8 cellular contexts compared by ENCODE assay signal in the genomic region with DNA sequence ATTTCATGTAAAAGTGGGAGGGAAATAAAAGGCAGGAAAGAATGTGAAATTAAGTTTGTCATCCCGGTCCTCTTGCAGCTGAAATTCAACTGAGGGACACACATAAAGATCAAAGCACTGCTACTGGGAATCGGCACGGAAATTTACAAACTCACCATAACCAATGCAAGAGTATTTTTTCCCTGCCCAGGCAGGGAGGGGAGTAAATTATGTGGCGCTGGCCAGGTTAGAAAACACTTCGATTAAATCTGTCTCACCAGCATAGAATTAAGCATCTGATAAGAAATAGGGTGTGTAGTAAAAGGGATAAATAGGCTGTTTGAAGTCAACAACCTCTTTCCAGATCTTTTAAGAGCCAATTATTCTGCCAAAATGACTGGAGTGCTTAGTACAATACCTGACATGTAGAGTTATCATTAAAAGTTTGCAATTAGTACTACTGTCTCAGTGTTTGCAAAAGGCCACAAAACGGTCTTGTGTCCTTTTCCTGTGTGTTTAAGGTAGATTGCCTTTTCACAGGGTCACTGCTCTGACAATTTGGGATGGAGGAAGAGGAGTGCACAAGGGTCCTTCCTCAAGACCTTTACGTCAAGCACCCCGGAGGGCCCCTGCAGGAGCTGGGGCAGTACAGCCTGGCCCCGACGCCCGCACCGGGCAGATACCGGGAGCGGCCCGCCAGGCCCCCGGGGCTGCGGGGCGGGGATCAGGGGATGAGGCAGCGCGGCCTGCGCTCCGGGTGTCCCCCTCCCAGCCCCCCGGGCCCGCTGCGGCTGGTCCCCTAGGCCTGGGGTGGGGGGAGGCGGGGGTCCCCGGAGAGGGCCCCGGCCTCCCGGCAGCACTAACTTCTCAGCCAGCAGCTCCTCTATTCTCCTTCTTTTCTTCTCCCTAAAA. TPM values are rescaled to one million over a fixed set of nuclear protein-coding genes. Genes with fewer than 3 reads are reported as not detected.
A peak's percentile ranks its signal among the peaks of the same experiment; 100 is the strongest.
DNase-seq lines count a peak whose midpoint lies in the region; ATAC-seq and TF ChIP-seq lines count a peak whose summit lies in the region.

No MANE protein-coding gene starts in this region.

- H3K4me3 ChIP-seq in GM12864 (ENCODE audit: low read depth, low read length) (peak overlapping the region; percentile 94), fibroblast of villous mesenchyme (ENCODE audit: low read depth, low read length) (peak overlapping the region; percentile 84), osteoblast (ENCODE audit: insufficient read depth, low read length) (peak overlapping the region; percentile 88)

- peak overlapping the region; percentile 99 for H3K4me2 ChIP-seq in osteoblast (ENCODE audit: insufficient read depth, low read length)

- peaks cover 7% of the 10 kb centered on the region for H3K36me3 ChIP-seq in osteoblast (ENCODE audit: insufficient read depth, low read length)

- intact Hi-C loops in activated B cell treated with CpG ODN at 0.5 μM for 24 hours (cut with micrococcal nuclease), result loop anchor here (1.0 to 10.0 kb wide), 5 partner anchors 10 to 2005 kb away; partner anchors contain the start of gene TMF1

- DNase-seq in GM12864 (ENCODE audit: low read depth), result no peak
- peak; percentile 40 for DNase-seq in activated B cell treated with CpG ODN at 0.5 μM for 24 hours
- DNase-seq in fibroblast of villous mesenchyme (ENCODE audit: low read depth), result peak; percentile 21
- peak; percentile 62 for DNase-seq in osteoblast (ENCODE audit: insufficient read length, low spot score, missing footprints)
- DNase-seq in DMS114 treated with DMSO at 0.1 percent for 48 hours (lab: John Stamatoyannopoulos, UW; ENCODE audit: unreplicated experiment), result no peak
- no peak for DNase-seq in NCI-H774 (lab: John Stamatoyannopoulos, UW)

- CTCF ChIA-PET in activated B cell treated with CpG ODN at 0.5 μM for 24 hours (lab: Charles Lee), result interaction anchor here (0.9 kb wide), 1 partner anchor 12 kb away, joined by 3 read pairs; no protein-coding TSS in a partner anchor

- no peaks in the 10 kb centered on the region for H3K27me3 ChIP-seq in osteoblast (ENCODE audit: insufficient read depth, low read length)

- peak overlapping the region; percentile 65 for H3K27ac Mint-ChIP-seq in activated B cell treated with CpG ODN at 0.5 μM for 24 hours

- peak; percentile 13 for ATAC-seq in HG02943 (IDR thresholded peaks at IDR 0.05; ENCODE audit: low read depth, unreplicated experiment)
- ATAC-seq in activated B cell treated with CpG ODN at 0.5 μM for 24 hours (ENCODE audit: low read depth), result no peak
- ATAC-seq in HG03460 (IDR thresholded peaks at IDR 0.05; ENCODE audit: unreplicated experiment), result no peak

- H4K20me1 ChIP-seq in osteoblast (ENCODE audit: insufficient read depth, low read length), result peaks cover 3% of the 10 kb centered on the region

- H3K4me3 Mint-ChIP-seq in activated B cell treated with CpG ODN at 0.5 μM for 24 hours, result peak overlapping the region; percentile 83

- peaks cover 20% of the 10 kb centered on the region for H3K36me3 Mint-ChIP-seq in activated B cell treated with CpG ODN at 0.5 μM for 24 hours (ENCODE audit: low read depth)

- TF ChIP-seq CTCF in GM12864 (IDR thresholded peaks at IDR 0.05; ENCODE audit: low read depth, low read length, missing control alignments), result no peak
- no peak for TF ChIP-seq CTCF in activated B cell treated with CpG ODN at 0.5 μM for 24 hours (IDR thresholded peaks at IDR 0.05)
- no peak for TF ChIP-seq CTCF in fibroblast of villous mesenchyme (IDR thresholded peaks at IDR 0.05; ENCODE audit: insufficient read depth, low read depth, low read length)
- TF ChIP-seq CTCF in osteoblast (IDR thresholded peaks at IDR 0.05; ENCODE audit: extremely low read depth, low read depth, low read length), result no peak

- H3K79me2 ChIP-seq in osteoblast (ENCODE audit: insufficient read depth, low read length), result peaks cover 49% of the 10 kb centered on the region

- peak overlapping the region; percentile 56 for H3K27ac ChIP-seq in osteoblast (ENCODE audit: low read depth, low read length)

- no peaks in the 10 kb centered on the region for H3K27me3 Mint-ChIP-seq in activated B cell treated with CpG ODN at 0.5 μM for 24 hours

- H2AFZ ChIP-seq in osteoblast (ENCODE audit: low read length), result peak overlapping the region; percentile 61

- H3K9me3 ChIP-seq in osteoblast (ENCODE audit: low read depth, low read length), result no peaks in the 10 kb centered on the region

- H3K4me1 Mint-ChIP-seq in activated B cell treated with CpG ODN at 0.5 μM for 24 hours, result peaks cover 67% of the 10 kb centered on the region

- no peaks in the 10 kb centered on the region for H3K9me3 Mint-ChIP-seq in activated B cell treated with CpG ODN at 0.5 μM for 24 hours

- POLR2A ChIA-PET in activated B cell treated with CpG ODN at 0.5 μM for 24 hours (lab: Charles Lee), result interaction anchor here (0.6 to 8.9 kb wide), 7 partner anchors 14 to 1431 kb away, joined by 3 to 109 read pairs (median 4); partner anchors contain the start of gene TMF1

- H3K4me1 ChIP-seq in osteoblast (ENCODE audit: insufficient read depth, low read length), result peaks cover 48% of the 10 kb centered on the region

RNA-seq across cellular contexts. Expression of gene UBA3, which starts 0.7 kb away (rescaled TPM):
- total RNA-seq in activated B cell treated with CpG ODN at 0.5 μM for 24 hours (86.6 and 91.9 TPM in 2 replicates), fibroblast of villous mesenchyme (82.1 and 92.0 TPM in 2 replicates), osteoblast (77.1 and 78.1 TPM in 2 replicates)

RNA-seq across cellular contexts. Expression of gene ARL6IP5, which starts 5.2 kb away (rescaled TPM):
- 77.5 and 77.8 TPM in 2 replicates for total RNA-seq in activated B cell treated with CpG ODN at 0.5 μM for 24 hours
- total RNA-seq in fibroblast of villous mesenchyme, result 53.1 and 89.4 TPM in 2 replicates
- 91.2 and 99.9 TPM in 2 replicates for total RNA-seq in osteoblast

RNA-seq across cellular contexts. Expression of gene TMF1, which starts 27.4 kb away (rescaled TPM):
- total RNA-seq in activated B cell treated with CpG ODN at 0.5 μM for 24 hours (36.8 and 43.6 TPM in 2 replicates), fibroblast of villous mesenchyme (45.1 and 49.2 TPM in 2 replicates), osteoblast (44.5 and 45.6 TPM in 2 replicates)

RNA-seq across cellular contexts. Expression of gene LMOD3, which starts 42.9 kb away (rescaled TPM):
- total RNA-seq in activated B cell treated with CpG ODN at 0.5 μM for 24 hours, result not detected in 2 replicates
- total RNA-seq in fibroblast of villous mesenchyme, result not detected in 2 replicates
- total RNA-seq in osteoblast, result not detected in 2 replicates

Comparison
In these comparisons a context has a peak if more than half of its experiments do, and no peak if none do; other contexts are left out.
1. DNase-seq: peak in activated B cell treated with CpG ODN at 0.5 μM for 24 hours (single experiment), fibroblast of villous mesenchyme (single experiment) and osteoblast (single experiment); none in GM12864 (single experiment), DMS114 treated with DMSO at 0.1 percent for 48 hours (single experiment) and NCI-H774 (single experiment).
2. Peak in every context shown above with its lines, with median percentiles within 50 percentile points of each other: H3K4me3 ChIP-seq.